Comparison of ENCODE assay signal across 18 cellular contexts in the genomic region with DNA sequence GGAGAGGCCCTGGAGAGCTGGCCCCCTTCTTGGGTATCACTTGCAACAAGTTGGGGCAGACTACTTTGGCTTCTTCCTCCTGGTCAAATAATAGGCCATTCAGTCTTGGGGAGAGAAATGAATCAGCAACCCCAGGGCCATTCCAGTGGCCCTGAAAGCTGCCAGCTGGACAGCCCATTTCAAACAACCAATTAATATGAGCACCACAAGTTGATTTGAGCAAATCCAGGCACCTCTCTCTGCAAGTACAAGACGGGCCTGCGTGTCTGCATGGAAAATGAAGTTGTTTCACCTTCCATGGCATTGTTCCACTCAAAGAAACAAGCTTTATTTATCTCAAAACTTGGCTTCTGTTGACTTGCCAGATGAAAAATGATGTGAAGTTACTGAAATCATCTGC.
A peak's percentile ranks its signal among the peaks of the same experiment; 100 is the strongest.
DNase-seq lines count a peak whose midpoint lies in the region; ATAC-seq and TF ChIP-seq lines count a peak whose summit lies in the region.
"Had no signal": no experiment of that assay in that cellular context is flagged by ENCODE, and none has a peak within 500 bp of the region (broad histone marks: within the 10 kb centered on the region; RNA-seq: fewer than 3 reads in every experiment).

No MANE protein-coding gene starts in this region.

- H3K36me3 Mint-ChIP-seq in Calu3 (ENCODE audit: insufficient read depth, unreplicated experiment), result no peaks in the 10 kb centered on the region
- H3K36me3 Mint-ChIP-seq: CD4-positive, alpha-beta memory T cell had no signal

- no peak overlapping the region for H3K23ac ChIP-seq in IMR-90 (ENCODE audit: low read depth, low read length)

- H2BK15ac ChIP-seq in IMR-90 (ENCODE audit: low read depth, low read length), result no peak overlapping the region

- peaks cover 17% of the 10 kb centered on the region for H3K4me1 Mint-ChIP-seq in Calu3 (ENCODE audit: low read depth, unreplicated experiment)

- DNase-seq in IMR-90 (peak; percentile 13), adrenal gland (peak; percentile 29 to 62 (median 46)), fibroblast of lung (ENCODE audit: low read depth in 2 of 2) (peak; percentile 28 to 82), Calu3 (no peak), NCI-H1092 (lab: John Stamatoyannopoulos, UW) (no peak)
- no peak for DNase-seq in activated effector memory CD4-positive, alpha-beta T cell treated with Interleukin-2 at 50 U/mL for 16 hours
- DNase-seq: Caco-2; CD4-positive, alpha-beta memory T cell; KG1; MV-4-11; NCI-H1694; NCI-H446; NCI-H526; OCI-M1 had no signal

- H3K4ac ChIP-seq in IMR-90 (ENCODE audit: low read depth, low read length), result no peak overlapping the region

- no peaks in the 10 kb centered on the region; the same call in 1 of the 2 replicates for H3K9me1 ChIP-seq in IMR-90 (ENCODE audit: insufficient read depth, low read length)

- no peak overlapping the region for H2BK5ac ChIP-seq in IMR-90 (ENCODE audit: low read depth, low read length, poor library complexity, severe bottlenecking)

- H2AK5ac ChIP-seq in IMR-90 (ENCODE audit: low read depth, low read length), result no peak overlapping the region

- ATAC-seq in IMR-90 (ENCODE audit: low read depth), result peak; percentile 11; the same call in 1 of the 2 replicates
- ATAC-seq: Right ventricle myocardium inferior had no signal

- intact Hi-C loops in IMR-90 (cut with micrococcal nuclease) (no loop called here), adrenal gland (cut with DNase I) (loop anchor here in 1 of 2 donors (10.0 kb wide), 1 partner anchor 130 kb away; no protein-coding TSS in a partner anchor), Calu3 (cut with micrococcal nuclease; ENCODE audit: unreplicated experiment) (no loop called here)

- H2AFZ ChIP-seq in IMR-90 (replicated peaks; ENCODE audit: low read length, poor library complexity) (no peak overlapping the region), fibroblast of lung (ENCODE audit: low read length) (no peak overlapping the region)

- no peak overlapping the region for H2AK9ac ChIP-seq in IMR-90 (replicated peaks; ENCODE audit: low read depth, low read length, poor library complexity)

- POLR2A ChIA-PET in IMR-90 (lab: Charles Lee; ENCODE audit: unreplicated experiment), result no interaction called here

- in situ Hi-C loops in IMR-90 (cut with MboI; ENCODE audit: low sequenced_read_pairs), result no loop called here

- H2BK120ac ChIP-seq in IMR-90 (ENCODE audit: low read depth, low read length), result no peak overlapping the region

- H4K5ac ChIP-seq in IMR-90 (ENCODE audit: low read depth, low read length), result no peak overlapping the region

- no peak overlapping the region for H2BK20ac ChIP-seq in IMR-90 (ENCODE audit: low read depth, low read length)

- H3K9ac ChIP-seq in IMR-90 (ENCODE audit: low read depth, low read length) (no peak overlapping the region), fibroblast of lung (ENCODE audit: insufficient read depth, low read length) (no peak overlapping the region), rectal smooth muscle tissue (ENCODE audit: low read length) (no peak overlapping the region)
- H3K9ac ChIP-seq: BLaER1 treated with 17β-estradiol and CSF1 and Interleukin-3, amounts not matched to agents 10 nM and 100 nM had no signal

- H3K4me1 ChIP-seq in IMR-90 (ENCODE audit: control insufficient read depth, insufficient read depth, low read length) (no peaks in the 10 kb centered on the region; the same call in 1 of the 2 replicates), adrenal gland (replicated peaks in 1 of 2) (no peaks in the 10 kb centered on the region), fibroblast of lung (ENCODE audit: control insufficient read depth, extremely low read depth, insufficient read depth, low read length) (no peaks in the 10 kb centered on the region), rectal smooth muscle tissue (ENCODE audit: control insufficient read depth, insufficient read depth, low read length) (peaks cover 11% of the 10 kb centered on the region)
- H3K4me1 ChIP-seq: SJSA1 had no signal

- H3K27ac ChIP-seq in IMR-90 (ENCODE audit: insufficient read depth, low read length) (no peak overlapping the region), adrenal gland (no peak overlapping the region), fibroblast of lung (ENCODE audit: insufficient read depth, low read length) (no peak overlapping the region), rectal smooth muscle tissue (ENCODE audit: low read depth, low read length) (peak overlapping the region; percentile 15)
- H3K27ac ChIP-seq: BLaER1 treated with 17β-estradiol and CSF1 and Interleukin-3, amounts not matched to agents 10 nM and 100 nM; SJSA1 had no signal

- dilution Hi-C loops in IMR-90 (cut with HindIII; ENCODE audit: low sequenced_read_pairs, unreplicated experiment), result no loop called here

- H4K91ac ChIP-seq in IMR-90 (ENCODE audit: insufficient read depth, low read depth, low read length), result no peak overlapping the region

- H3K4me3 ChIP-seq in IMR-90 (ENCODE audit: insufficient read depth, low read depth, low read length), result no peak overlapping the region
- no peak overlapping the region for H3K4me3 ChIP-seq in adrenal gland
- no peak overlapping the region for H3K4me3 ChIP-seq in fibroblast of lung (replicated peaks in 1 of 4; ENCODE audit: control extremely low read depth in 1 of 4, insufficient read depth in 1 of 4, low read depth in 3 of 4, low read length in 4 of 4)
- no peak overlapping the region for H3K4me3 ChIP-seq in rectal smooth muscle tissue (ENCODE audit: low read length)
- H3K4me3 ChIP-seq: BLaER1 treated with 17β-estradiol and CSF1 and Interleukin-3, amounts not matched to agents 10 nM and 100 nM; SJSA1 had no signal

- no peak for TF ChIP-seq RAD21 in IMR-90 (IDR thresholded peaks at IDR 0.05; ENCODE audit: low read length)

- no peak overlapping the region for H3K27ac Mint-ChIP-seq in Calu3 (ENCODE audit: unreplicated experiment)

- H3K18ac ChIP-seq in IMR-90 (ENCODE audit: low read depth, low read length), result no peak overlapping the region

- H3K56ac ChIP-seq in IMR-90 (ENCODE audit: extremely low read depth, insufficient read depth, low read length), result no peak overlapping the region

- H4K20me1 ChIP-seq in IMR-90 (ENCODE audit: insufficient read depth, low read length), result no peaks in the 10 kb centered on the region
- no peaks in the 10 kb centered on the region for H4K20me1 ChIP-seq in fibroblast of lung (ENCODE audit: control insufficient read depth, extremely low read depth, insufficient read depth, low read length)
- H4K20me1 ChIP-seq: BLaER1 treated with 17β-estradiol and CSF1 and Interleukin-3, amounts not matched to agents 10 nM and 100 nM had no signal

- no peak for TF ChIP-seq POLR2A in IMR-90 (IDR thresholded peaks at IDR 0.05; ENCODE audit: low read depth, low read length)
- no peak for TF ChIP-seq POLR2A in adrenal gland (IDR thresholded peaks at IDR 0.05)

- H3K36me3 ChIP-seq in IMR-90 (ENCODE audit: control insufficient read depth, insufficient read depth, low read length) (no peaks in the 10 kb centered on the region), adrenal gland (replicated peaks in 1 of 2) (no peaks in the 10 kb centered on the region), fibroblast of lung (ENCODE audit: control insufficient read depth, insufficient read depth, low read length) (no peaks in the 10 kb centered on the region), rectal smooth muscle tissue (ENCODE audit: control insufficient read depth, insufficient read depth, low read length) (no peaks in the 10 kb centered on the region)
- H3K36me3 ChIP-seq: BLaER1 treated with 17β-estradiol and CSF1 and Interleukin-3, amounts not matched to agents 10 nM and 100 nM; SJSA1 had no signal

- no peak overlapping the region for H3K4me3 Mint-ChIP-seq in Calu3 (ENCODE audit: low read depth, unreplicated experiment)
- H3K4me3 Mint-ChIP-seq: CD4-positive, alpha-beta memory T cell had no signal

- BruUV-seq in IMR-90 (replicated peaks; lab: Mats Ljungman, UMichigan) (no TSS peak), Calu3 (replicated peaks; lab: Mats Ljungman, UMichigan) (no TSS peak)

- no peaks in the 10 kb centered on the region for H3K9me3 Mint-ChIP-seq in Calu3 (ENCODE audit: low read depth, unreplicated experiment)

- H3K27me3 ChIP-seq in IMR-90 (ENCODE audit: control insufficient read depth, insufficient read depth, low read length) (peaks cover 13% of the 10 kb centered on the region), adrenal gland (peaks cover 7% of the 10 kb centered on the region), fibroblast of lung (ENCODE audit: control insufficient read depth, insufficient read depth, low read length) (no peaks in the 10 kb centered on the region), rectal smooth muscle tissue (ENCODE audit: control insufficient read depth, insufficient read depth, low read length) (no peaks in the 10 kb centered on the region)
- H3K27me3 ChIP-seq: BLaER1 treated with 17β-estradiol and CSF1 and Interleukin-3, amounts not matched to agents 10 nM and 100 nM; SJSA1 had no signal

- no peak overlapping the region for H3K14ac ChIP-seq in IMR-90 (replicated peaks; ENCODE audit: low read depth, low read length)

- TF ChIP-seq CTCF in IMR-90 (conservative IDR thresholded peaks at IDR 0.05; ENCODE audit: low read depth, low read length) (no peak), adrenal gland (IDR thresholded peaks at IDR 0.05) (no peak), fibroblast of lung (conservative IDR thresholded peaks at IDR 0.05 in 1 of 2, IDR thresholded peaks at IDR 0.05 in 1 of 2; ENCODE audit: low read depth in 1 of 2, low read length in 2 of 2) (no peak), Calu3 (IDR thresholded peaks at IDR 0.05; ENCODE audit: unreplicated experiment) (no peak)

- H4K8ac ChIP-seq in IMR-90 (ENCODE audit: low read depth in 2 of 2, low read length in 2 of 2), result no peak overlapping the region

- H3K27me3 Mint-ChIP-seq in Calu3 (ENCODE audit: unreplicated experiment), result no peaks in the 10 kb centered on the region

- 20% methylated on average over 1 of the region's 2 CpGs; no CpG with 5 or more reads in 1 of the 2 experiments for WGBS in IMR-90 (ENCODE audit: extremely low coverage in 2 of 2, insufficient read length in 1 of 2), 2 experiments
- 16 to 35% (median 28%) methylated on average over 2 of the region's 2 CpGs for WGBS in adrenal gland, 4 donors

- no peaks in the 10 kb centered on the region for H3K79me2 ChIP-seq in fibroblast of lung (ENCODE audit: control insufficient read depth, insufficient read depth, low read length)

- peaks cover 1% of the 10 kb centered on the region; the same call in 1 of the 2 replicates for H3K9me3 ChIP-seq in IMR-90 (ENCODE audit: control insufficient read depth, insufficient read depth, low read length)
- no peaks in the 10 kb centered on the region for H3K9me3 ChIP-seq in adrenal gland (replicated peaks in 1 of 3)
- no peaks in the 10 kb centered on the region for H3K9me3 ChIP-seq in fibroblast of lung (ENCODE audit: control insufficient read depth, insufficient read depth, low read depth, low read length)
- H3K9me3 ChIP-seq: Caco-2, SJSA1 had no signal

- H3K79me1 ChIP-seq in IMR-90 (ENCODE audit: low read depth in 1 of 2, low read length in 2 of 2), result no peaks in the 10 kb centered on the region

- H3K4me2 ChIP-seq in IMR-90 (ENCODE audit: low read depth, low read length), result no peak overlapping the region
- no peak overlapping the region for H3K4me2 ChIP-seq in fibroblast of lung (ENCODE audit: extremely low read depth, insufficient read depth, low read length)

- CTCF ChIA-PET in IMR-90 (lab: Yijun Ruan, JAX) (no interaction called here), Calu3 (lab: Charles Lee) (interaction anchor here (1.8 kb wide), 1 partner anchor 9 kb away, joined by 4 read pairs; no protein-coding TSS in a partner anchor)

Comparison
In these comparisons a context has a peak if more than half of its experiments do, and no peak if none do; other contexts are left out.
1. DNase-seq: peak in IMR-90 (single experiment), adrenal gland (7 of 7) and fibroblast of lung (2 of 2); none in activated effector memory CD4-positive, alpha-beta T cell treated with Interleukin-2 at 50 U/mL for 16 hours (single experiment), Calu3 (single experiment) and NCI-H1092 (single experiment).